ENCODE assay signal across 10 cellular contexts in genomic region chr1:210696709-210697108, GRCh38.
DNase-seq lines count a peak whose midpoint lies in the region; ATAC-seq, FAIRE-seq and TF ChIP-seq lines count a peak whose summit lies in the region.
"Had no signal": no experiment of that assay in that cellular context is flagged by ENCODE, and none has a peak within 500 bp of the region (broad histone marks: within the 10 kb centered on the region; RNA-seq: fewer than 3 reads in every experiment).

No MANE protein-coding gene starts in this region.

- no peak overlapping the region for H3K27ac ChIP-seq in esophagus muscularis mucosa (replicated peaks in 1 of 4)
- H3K27ac ChIP-seq: ovary had no signal

- no peak for TF ChIP-seq EP300 in esophagus muscularis mucosa (IDR thresholded peaks at IDR 0.05)

- peaks cover 1% of the 10 kb centered on the region for H3K4me1 Mint-ChIP-seq in progenitor cell of endocrine pancreas (ENCODE audit: low read depth)

- peaks cover 1% of the 10 kb centered on the region for H3K36me3 Mint-ChIP-seq in progenitor cell of endocrine pancreas (ENCODE audit: insufficient read depth)
- H3K36me3 Mint-ChIP-seq: CD4-positive, CD25-positive, alpha-beta regulatory T cell had no signal

- H3K27ac Mint-ChIP-seq in progenitor cell of endocrine pancreas: no peak overlapping the region

- H3K4me3 Mint-ChIP-seq in progenitor cell of endocrine pancreas (ENCODE audit: low read depth): no peak overlapping the region
- H3K4me3 Mint-ChIP-seq: CD4-positive, CD25-positive, alpha-beta regulatory T cell had no signal

- no peak overlapping the region for H3K4me3 ChIP-seq in esophagus muscularis mucosa
- H3K4me3 ChIP-seq: ovary had no signal

- no peaks in the 10 kb centered on the region for H3K27me3 Mint-ChIP-seq in progenitor cell of endocrine pancreas

- 82% methylated on average over 1 of the region's 1 CpG for WGBS in esophagus muscularis mucosa

- H3K36me3 ChIP-seq in esophagus muscularis mucosa: no peaks in the 10 kb centered on the region
- H3K36me3 ChIP-seq: ovary had no signal

- H3K4me1 ChIP-seq in esophagus muscularis mucosa: peaks cover 0 to 7% (median 6%) of the 10 kb centered on the region in 4 donors

- no peak for FAIRE-seq in RCC 7860 (lab: Jason Lieb, UNC)

- H3K27me3 ChIP-seq in esophagus muscularis mucosa: no peaks in the 10 kb centered on the region
- H3K27me3 ChIP-seq: ovary had no signal

- TF ChIP-seq CTCF in GM12873 (IDR thresholded peaks at IDR 0.05; ENCODE audit: insufficient read depth, low read depth, low read length, missing control alignments): peak; percentile 11
- TF ChIP-seq CTCF in progenitor cell of endocrine pancreas (IDR thresholded peaks at IDR 0.05; ENCODE audit: unreplicated experiment): no peak
- no peak for TF ChIP-seq CTCF in esophagus muscularis mucosa (IDR thresholded peaks at IDR 0.05)

- H3K9me3 Mint-ChIP-seq in progenitor cell of endocrine pancreas (ENCODE audit: low read depth): no peaks in the 10 kb centered on the region

- no peak for TF ChIP-seq POLR2A in esophagus muscularis mucosa (IDR thresholded peaks at IDR 0.05; ENCODE audit: low read depth)

- ATAC-seq in GM19395 (IDR thresholded peaks at IDR 0.05; ENCODE audit: unreplicated experiment): peak; percentile 95
- peak; percentile 98 for ATAC-seq in HG02973 (IDR thresholded peaks at IDR 0.05; ENCODE audit: unreplicated experiment)

- H3K9me3 ChIP-seq in esophagus muscularis mucosa: peaks cover 0 to 5% (median 0%) of the 10 kb centered on the region in 4 donors
- H3K9me3 ChIP-seq: ovary had no signal

- intact Hi-C loops in esophagus muscularis mucosa (cut with DNase I): no loop called here

- DNase-seq in RCC 7860 (ENCODE audit: low spot score) (peak; percentile 47), NCI-H1417 (lab: John Stamatoyannopoulos, UW) (no peak), hepatic stellate cell (ENCODE audit: low spot score) (no peak), progenitor cell of endocrine pancreas (ENCODE audit: low spot score, unreplicated experiment) (no peak), esophagus muscularis mucosa (ENCODE audit: extremely low spot score) (no peak)
- DNase-seq: ovary had no signal
